ENCODE assay signal across 9 cellular contexts in the genomic region with DNA sequence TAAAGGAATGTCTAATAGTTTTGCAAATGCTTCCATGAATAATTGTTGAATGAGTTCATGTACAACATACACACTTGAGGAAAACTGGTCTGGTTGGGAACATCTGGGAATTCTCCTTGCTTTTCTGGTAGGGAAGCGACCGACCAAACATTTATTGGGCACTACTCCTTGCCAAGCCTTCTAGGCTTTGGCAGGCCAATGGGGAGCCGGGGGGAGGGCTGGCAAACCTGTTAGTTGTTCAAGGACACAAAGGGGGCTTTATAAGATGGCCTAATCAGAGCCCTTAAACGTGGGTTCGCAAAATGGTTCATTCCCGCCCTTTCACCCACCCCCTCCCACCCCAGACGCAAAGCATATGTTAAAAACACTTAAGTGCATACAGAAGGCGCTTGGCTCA. TPM values are rescaled to one million over a fixed set of nuclear protein-coding genes. Genes with fewer than 3 reads are reported as not detected.
A peak's percentile ranks its signal among the peaks of the same experiment; 100 is the strongest.
DNase-seq lines count a peak whose midpoint lies in the region; ATAC-seq and TF ChIP-seq lines count a peak whose summit lies in the region.
"Had no signal": no experiment of that assay in that cellular context is flagged by ENCODE, and none has a peak within 500 bp of the region (broad histone marks: within the 10 kb centered on the region; RNA-seq: fewer than 3 reads in every experiment).

No MANE protein-coding gene starts in this region.

- no peak overlapping the region for H2BK5ac ChIP-seq in mesenchymal stem cell (ENCODE audit: low read depth, low read length, poor library complexity, severe bottlenecking)

- no peaks in the 10 kb centered on the region for H3K9me3 ChIP-seq in mesenchymal stem cell (ENCODE audit: control insufficient read depth, low read length)

- peaks cover 4 to 50% of the 10 kb centered on the region in 2 experiments for H3K27me3 ChIP-seq in mesenchymal stem cell (ENCODE audit: control insufficient read depth in 1 of 2, insufficient read depth in 1 of 2, low read length in 2 of 2)

- WGBS in mesenchymal stem cell, result 5% methylated on average over 8 of the region's 8 CpGs

- intact Hi-C loops in Right ventricle myocardium inferior (cut with DNase I) (loop anchor here (2.0 to 5.0 kb wide), 3 partner anchors 21 to 73 kb away; a partner anchor contains a TSS), cardiac septum (cut with DNase I) (loop anchor here (1.0 to 5.0 kb wide), 2 partner anchors 44 to 83 kb away; no protein-coding TSS in a partner anchor)

- no peak overlapping the region for H3K23ac ChIP-seq in mesenchymal stem cell (ENCODE audit: low read length in 2 of 2)

- H3K4me2 ChIP-seq in mesenchymal stem cell (ENCODE audit: low read length, poor library complexity, severe bottlenecking), result peak overlapping the region; percentile 96

- no peaks in the 10 kb centered on the region for H3K36me3 ChIP-seq in mesenchymal stem cell (ENCODE audit: control insufficient read depth in 1 of 2, insufficient read depth in 2 of 2, low read depth in 1 of 2, low read length in 2 of 2)

- H4K91ac ChIP-seq in mesenchymal stem cell (ENCODE audit: low read length), result no peak overlapping the region

- no peak overlapping the region for H2AK5ac ChIP-seq in mesenchymal stem cell (ENCODE audit: low read length, severe bottlenecking)

- no peak overlapping the region for H3K14ac ChIP-seq in mesenchymal stem cell (ENCODE audit: low read length in 2 of 2)

- H3K27ac ChIP-seq in mesenchymal stem cell (ENCODE audit: low read length, poor library complexity, severe bottlenecking), result peak overlapping the region; percentile 89

- peak; percentile 46 for DNase-seq in Right ventricle myocardium inferior (ENCODE audit: missing footprints)
- DNase-seq in cardiac septum (ENCODE audit: low spot score), result no peak
- DNase-seq in epithelial cell of esophagus (ENCODE audit: low read depth), result peak; percentile 85
- DNase-seq in mesenchymal stem cell, result peak; percentile 65
- no peak for DNase-seq in GM19240 (ENCODE audit: insufficient read length, low spot score)

- peak; percentile 32 for ATAC-seq in Right ventricle myocardium inferior
- ATAC-seq in HG03097 (IDR thresholded peaks at IDR 0.05; ENCODE audit: low FRiP score, unreplicated experiment), result no peak
- ATAC-seq in GM18868 (IDR thresholded peaks at IDR 0.05; ENCODE audit: unreplicated experiment), result no peak
- ATAC-seq in HG02610 (IDR thresholded peaks at IDR 0.05; ENCODE audit: unreplicated experiment), result no peak

- H4K8ac ChIP-seq in mesenchymal stem cell (ENCODE audit: low read length), result no peak overlapping the region

- H2BK120ac ChIP-seq in mesenchymal stem cell (ENCODE audit: low read depth, low read length), result no peak overlapping the region

- peak overlapping the region; percentile 95 for H2AFZ ChIP-seq in mesenchymal stem cell (ENCODE audit: low read depth, low read length)

- H3K9ac ChIP-seq in mesenchymal stem cell (ENCODE audit: low read length), result peak overlapping the region; percentile 71

- no peak overlapping the region for H2BK15ac ChIP-seq in mesenchymal stem cell (ENCODE audit: low read depth, poor library complexity, severe bottlenecking)

- no peak for TF ChIP-seq CTCF in epithelial cell of esophagus (IDR thresholded peaks at IDR 0.05; ENCODE audit: insufficient read depth, low read depth, low read length, missing control alignments)

- H2BK12ac ChIP-seq in mesenchymal stem cell (ENCODE audit: low read length in 2 of 2), result no peak overlapping the region

- H3K4me3 ChIP-seq in epithelial cell of esophagus (ENCODE audit: low read length) (peak overlapping the region; percentile 84), mesenchymal stem cell (ENCODE audit: insufficient read depth in 1 of 2, low read depth in 1 of 2, low read length in 2 of 2) (peak overlapping the region; percentile 74 to 77)

- H3K18ac ChIP-seq in mesenchymal stem cell (ENCODE audit: low read depth in 1 of 2, low read length in 2 of 2), result peak overlapping the region; percentile 68 to 85

- H3K4me1 ChIP-seq in mesenchymal stem cell (ENCODE audit: control insufficient read depth, insufficient read depth, low read depth, low read length), result peaks cover 11% of the 10 kb centered on the region

- H3K79me1 ChIP-seq in mesenchymal stem cell (replicated peaks; ENCODE audit: low read length, poor library complexity, severe bottlenecking), result peaks cover 8% of the 10 kb centered on the region

- no peak overlapping the region for H3K4ac ChIP-seq in mesenchymal stem cell (ENCODE audit: low read depth in 1 of 2, low read length in 2 of 2)

RNA-seq across cellular contexts. Expression of a gene that starts 0.9 kb away (rescaled TPM):
- total RNA-seq in Right ventricle myocardium inferior (10.4 TPM), cardiac septum (42.7 TPM)
- polyA plus RNA-seq in mesenchymal stem cell (2013, experiment 1 of 2), result 0.47 TPM
- 0.74 TPM for polyA plus RNA-seq in mesenchymal stem cell (2013, experiment 2 of 2)
- polyA plus RNA-seq: BJ had no signal

RNA-seq across cellular contexts. Expression of a gene that starts 21.4 kb away (rescaled TPM):
- total RNA-seq in Right ventricle myocardium inferior (0.11 TPM), cardiac septum (0.43 TPM)
- polyA plus RNA-seq in mesenchymal stem cell (2013, experiment 1 of 2), result 0.01 TPM
- polyA plus RNA-seq in mesenchymal stem cell (2013, experiment 2 of 2), result not detected
- polyA plus RNA-seq: BJ had no signal

Comparison
In these comparisons a context has a peak if more than half of its experiments do, and no peak if none do; other contexts are left out.
1. DNase-seq: peak in Right ventricle myocardium inferior (single experiment), epithelial cell of esophagus (single experiment) and mesenchymal stem cell (single experiment); none in cardiac septum (single experiment) and GM19240 (single experiment).